8 cellular contexts compared by ENCODE assay signal in genomic region chr12:106301611-106302321, GRCh38. TPM values are rescaled to one million over a fixed set of nuclear protein-coding genes. Genes with fewer than 3 reads are reported as not detected.
DNase-seq lines count a peak whose midpoint lies in the region; ATAC-seq and TF ChIP-seq lines count a peak whose summit lies in the region.

No MANE protein-coding gene starts in this region.

- H2AFZ ChIP-seq in PC-9 (peak overlapping the region; percentile 93), neuronal stem cell (ENCODE audit: low read length) (peak overlapping the region; percentile 77)

- no peaks in the 10 kb centered on the region for H3K9me3 Mint-ChIP-seq in CD4-positive, alpha-beta memory T cell
- no peaks in the 10 kb centered on the region for H3K9me3 Mint-ChIP-seq in activated T-helper 2 cell treated with anti-CD3 and anti-CD28 coated beads, Interferon-gamma antibody, Interleukin-2, Interleukin-4, amounts not matched to agents 10 μg/mL and 5 μg/mL and 100 μg/mL, durations not matched to agents 14 hours and 24 hours and 36 hours

- H2AK5ac ChIP-seq in neuronal stem cell (ENCODE audit: low read depth, low read length): peak overlapping the region; percentile 57

- no peak overlapping the region for H2BK15ac ChIP-seq in neuronal stem cell (ENCODE audit: low read length)

- no TSS peak for BruUV-seq in PC-9 (replicated peaks; lab: Mats Ljungman, UMichigan)

- H2BK120ac ChIP-seq in neuronal stem cell (ENCODE audit: low read depth, low read length): no peak overlapping the region

- H3K4me3 Mint-ChIP-seq in CD4-positive, alpha-beta memory T cell: peak overlapping the region; percentile 83 to 96 (median 90)
- H3K4me3 Mint-ChIP-seq in activated T-helper 2 cell treated with anti-CD3 and anti-CD28 coated beads, Interferon-gamma antibody, Interleukin-2, Interleukin-4, amounts not matched to agents 10 μg/mL and 5 μg/mL and 100 μg/mL, durations not matched to agents 14 hours and 24 hours and 36 hours (ENCODE audit: low read depth): peak overlapping the region; percentile 81

- H3K9ac ChIP-seq in neuronal stem cell (ENCODE audit: low read depth, low read length, poor library complexity): peak overlapping the region; percentile 86

- peaks cover 2% of the 10 kb centered on the region for H3K79me1 ChIP-seq in neuronal stem cell (ENCODE audit: low read depth, low read length)

- peak overlapping the region; percentile 98 for H4K8ac ChIP-seq in neuronal stem cell (ENCODE audit: low read depth, low read length)

- H3K27ac Mint-ChIP-seq in CD4-positive, alpha-beta memory T cell: peak overlapping the region; percentile 95 to 100 (median 98)
- H3K27ac Mint-ChIP-seq in activated T-helper 2 cell treated with anti-CD3 and anti-CD28 coated beads, Interferon-gamma antibody, Interleukin-2, Interleukin-4, amounts not matched to agents 10 μg/mL and 5 μg/mL and 100 μg/mL, durations not matched to agents 14 hours and 24 hours and 36 hours: peak overlapping the region; percentile 89

- H3K4me2 ChIP-seq in PC-9 (peak overlapping the region; percentile 96), neuronal stem cell (ENCODE audit: insufficient read depth, low read length, poor library complexity, severe bottlenecking) (peak overlapping the region; percentile 89)

- H2BK5ac ChIP-seq in neuronal stem cell (ENCODE audit: low read length): peak overlapping the region; percentile 85

- H3K36me3 Mint-ChIP-seq in CD4-positive, alpha-beta memory T cell: peaks cover 0 to 21% of the 10 kb centered on the region in 2 donors
- H3K36me3 Mint-ChIP-seq in activated T-helper 2 cell treated with anti-CD3 and anti-CD28 coated beads, Interferon-gamma antibody, Interleukin-2, Interleukin-4, amounts not matched to agents 10 μg/mL and 5 μg/mL and 100 μg/mL, durations not matched to agents 14 hours and 24 hours and 36 hours (ENCODE audit: low read depth): no peaks in the 10 kb centered on the region

- no peaks in the 10 kb centered on the region for H3K27me3 ChIP-seq in CD4-positive, alpha-beta memory T cell (ENCODE audit: insufficient read depth, low read length)
- H3K27me3 ChIP-seq in PC-9 (ENCODE audit: insufficient read depth, low read depth): no peaks in the 10 kb centered on the region
- H3K27me3 ChIP-seq in neuronal stem cell (ENCODE audit: control insufficient read depth in 3 of 3, insufficient read depth in 3 of 3, low read depth in 1 of 3, low read length in 3 of 3): peaks cover 0 to 3% (median 2%) of the 10 kb centered on the region in 3 experiments
- H3K27me3 ChIP-seq in thymus (ENCODE audit: control insufficient read depth, insufficient read depth): no peaks in the 10 kb centered on the region

- H3K4ac ChIP-seq in neuronal stem cell (ENCODE audit: low read length): no peak overlapping the region

- peak; percentile 83 to 97 (median 88) for DNase-seq in CD4-positive, alpha-beta memory T cell
- DNase-seq in PC-9 (peak; percentile 67 to 97), foreskin fibroblast (peak in 1 of 2 donors; percentile 42), neuronal stem cell (ENCODE audit: low spot score) (peak; percentile 24)
- peak; percentile 52 for DNase-seq in activated T-helper 2 cell treated with anti-CD3 and anti-CD28 coated beads, Interferon-gamma antibody, Interleukin-2, Interleukin-4, amounts not matched to agents 10 μg/mL and 5 μg/mL and 100 μg/mL, durations not matched to agents 14 hours and 24 hours and 36 hours (ENCODE audit: low spot score)

- peak overlapping the region; percentile 38 to 74 for H3K4me3 ChIP-seq in CD4-positive, alpha-beta memory T cell (ENCODE audit: low read length in 2 of 2)
- H3K4me3 ChIP-seq in PC-9 (peak overlapping the region; percentile 74), foreskin fibroblast (ENCODE audit: low read depth in 1 of 2, low read length in 2 of 2) (peak overlapping the region; percentile 44 to 65), neuronal stem cell (ENCODE audit: low read length in 2 of 2) (peak overlapping the region; percentile 47 to 88), thymus (ENCODE audit: low read length) (peak overlapping the region; percentile 89)

- peak overlapping the region; percentile 79 for H2BK12ac ChIP-seq in neuronal stem cell (ENCODE audit: low read length)

- H3K4me1 ChIP-seq in CD4-positive, alpha-beta memory T cell (ENCODE audit: insufficient read depth, low read length): peaks cover 52% of the 10 kb centered on the region
- peaks cover 62% of the 10 kb centered on the region for H3K4me1 ChIP-seq in PC-9 (replicated peaks; ENCODE audit: insufficient read depth)
- H3K4me1 ChIP-seq in neuronal stem cell (ENCODE audit: control insufficient read depth in 2 of 2, insufficient read depth in 1 of 2, low read depth in 1 of 2, low read length in 2 of 2): peaks cover 6 to 18% of the 10 kb centered on the region in 2 donors
- peaks cover 13% of the 10 kb centered on the region for H3K4me1 ChIP-seq in thymus (ENCODE audit: control insufficient read depth, insufficient read depth, low read length)

- H3F3A ChIP-seq in PC-9 (ENCODE audit: insufficient read depth, low read depth): peaks cover 40% of the 10 kb centered on the region

- intact Hi-C loops in CD4-positive, alpha-beta memory T cell (cut with micrococcal nuclease): loop anchor here (1.0 to 5.0 kb wide), 7 partner anchors 19 to 1459 kb away; partner anchors contain the start of genes APPL2, CRY1, PRDM4 and RIC8B
- intact Hi-C loops in PC-9 (cut with micrococcal nuclease; ENCODE audit: unreplicated experiment): loop anchor here (1.0 to 10.0 kb wide), 4 partner anchors 41 to 167 kb away; partner anchors contain the start of genes NUAK1 and POLR3B
- intact Hi-C loops in activated T-helper 2 cell treated with anti-CD3 and anti-CD28 coated beads, Interferon-gamma antibody, Interleukin-2, Interleukin-4, amounts not matched to agents 10 μg/mL and 5 μg/mL and 100 μg/mL, durations not matched to agents 14 hours and 24 hours and 36 hours (cut with micrococcal nuclease): loop anchor here (2.0 to 10.0 kb wide), 4 partner anchors 54 to 1697 kb away; partner anchors contain the start of genes CKAP4, POLR3B and PWP1

- POLR2A ChIA-PET in CD4-positive, alpha-beta memory T cell (lab: Charles Lee; ENCODE audit: partially characterized antibody): interaction anchor here (0.6 to 7.0 kb wide), 27 partner anchors 8 to 1018 kb away, joined by 3 to 223 read pairs (median 7); partner anchors contain the start of genes CKAP4, POLR3B and TMEM263
- POLR2A ChIA-PET in PC-9 (lab: Charles Lee; ENCODE audit: unreplicated experiment): interaction anchor here (0.6 kb wide), 1 partner anchor 34 kb away, joined by 4 read pairs; no protein-coding TSS in a partner anchor

- H3K27ac ChIP-seq in CD4-positive, alpha-beta memory T cell (ENCODE audit: low read depth, low read length): peak overlapping the region; percentile 97
- H3K27ac ChIP-seq in PC-9 (peak overlapping the region; percentile 84), neuronal stem cell (replicated peaks; ENCODE audit: low read length) (no peak overlapping the region), thymus (ENCODE audit: low read depth) (peak overlapping the region; percentile 95)

- H3K18ac ChIP-seq in neuronal stem cell (ENCODE audit: low read length): peak overlapping the region; percentile 95

- H3K23ac ChIP-seq in neuronal stem cell (ENCODE audit: low read depth, low read length, poor library complexity): peak overlapping the region; percentile 90

- H3K9me3 ChIP-seq in CD4-positive, alpha-beta memory T cell (ENCODE audit: control insufficient read depth in 1 of 2, low read length in 2 of 2): no peaks in the 10 kb centered on the region
- 0 out of 2 replicates have a peak, but pooled peaks cover 8% of the 10 kb centered on the region for H3K9me3 ChIP-seq in PC-9 (ENCODE audit: insufficient read depth, low read depth)
- H3K9me3 ChIP-seq in neuronal stem cell (replicated peaks in 1 of 2; ENCODE audit: control insufficient read depth in 2 of 2, insufficient read depth in 1 of 2, low read depth in 1 of 2, low read length in 2 of 2): no peaks in the 10 kb centered on the region
- H3K9me3 ChIP-seq in thymus (ENCODE audit: control insufficient read depth): no peaks in the 10 kb centered on the region

- peaks cover 0 to 1% of the 10 kb centered on the region in 2 donors for H3K27me3 Mint-ChIP-seq in CD4-positive, alpha-beta memory T cell
- no peaks in the 10 kb centered on the region for H3K27me3 Mint-ChIP-seq in activated T-helper 2 cell treated with anti-CD3 and anti-CD28 coated beads, Interferon-gamma antibody, Interleukin-2, Interleukin-4, amounts not matched to agents 10 μg/mL and 5 μg/mL and 100 μg/mL, durations not matched to agents 14 hours and 24 hours and 36 hours (ENCODE audit: low read depth)

- no peaks in the 10 kb centered on the region for H4K20me1 ChIP-seq in PC-9 (ENCODE audit: insufficient read depth)

- WGBS in neuronal stem cell (ENCODE audit: extremely low coverage in 2 of 2, insufficient read length in 2 of 2, insufficient replicate concordance in 1 of 2), 2 donors: no CpG with 5 or more reads among the region's 32 CpGs
- WGBS in thymus: 2% methylated on average over 32 of the region's 32 CpGs

- peaks cover 38% of the 10 kb centered on the region for H3K79me2 ChIP-seq in PC-9 (ENCODE audit: low read depth)

- peaks cover 46 to 71% (median 53%) of the 10 kb centered on the region in 4 donors for H3K4me1 Mint-ChIP-seq in CD4-positive, alpha-beta memory T cell
- H3K4me1 Mint-ChIP-seq in activated T-helper 2 cell treated with anti-CD3 and anti-CD28 coated beads, Interferon-gamma antibody, Interleukin-2, Interleukin-4, amounts not matched to agents 10 μg/mL and 5 μg/mL and 100 μg/mL, durations not matched to agents 14 hours and 24 hours and 36 hours (ENCODE audit: low read depth): peaks cover 38% of the 10 kb centered on the region

- no peaks in the 10 kb centered on the region for H3K9me2 ChIP-seq in PC-9 (ENCODE audit: insufficient read depth)

- no peak for TF ChIP-seq CTCF in PC-9 (conservative IDR thresholded peaks at IDR 0.05)
- no peak for TF ChIP-seq CTCF in foreskin fibroblast (IDR thresholded peaks at IDR 0.05; ENCODE audit: low read depth, low read length)

- CTCF ChIA-PET in CD4-positive, alpha-beta memory T cell (lab: Charles Lee; ENCODE audit: partially characterized antibody): interaction anchor here (0.9 to 6.7 kb wide), 11 partner anchors 17 to 78 kb away, joined by 3 to 49 read pairs (median 8); partner anchors contain the start of gene POLR3B
- CTCF ChIA-PET in PC-9 (lab: Charles Lee): no interaction called here

- ATAC-seq in GM19467 (IDR thresholded peaks at IDR 0.05; ENCODE audit: unreplicated experiment): peak; percentile 48
- peak; percentile 71 for ATAC-seq in HG03571 (IDR thresholded peaks at IDR 0.05; ENCODE audit: unreplicated experiment)

- no peaks in the 10 kb centered on the region for H3K36me3 ChIP-seq in CD4-positive, alpha-beta memory T cell (ENCODE audit: insufficient read depth, low read length)
- H3K36me3 ChIP-seq in PC-9 (ENCODE audit: low read depth): no peaks in the 10 kb centered on the region
- no peaks in the 10 kb centered on the region for H3K36me3 ChIP-seq in neuronal stem cell (replicated peaks in 1 of 2; ENCODE audit: control insufficient read depth in 2 of 2, insufficient read depth in 2 of 2, low read length in 2 of 2)
- no peaks in the 10 kb centered on the region for H3K36me3 ChIP-seq in thymus (ENCODE audit: control insufficient read depth, insufficient read depth)

- peak overlapping the region; percentile 77 for H3K14ac ChIP-seq in neuronal stem cell (ENCODE audit: low read length)

- H4K91ac ChIP-seq in neuronal stem cell (ENCODE audit: low read depth, low read length, poor library complexity): no peak overlapping the region

RNA-seq across cellular contexts. Expression of gene TCP11L2, which starts 0.8 kb away (rescaled TPM):
- total RNA-seq in CD4-positive, alpha-beta memory T cell: 100 to 1,000 TPM; 185 to 186 TPM
- 10 to 100 TPM; 21.7 to 35.0 TPM for polyA plus RNA-seq in CD4-positive, alpha-beta memory T cell
- 34.6 and 35.1 TPM in 2 replicates for total RNA-seq in PC-9 (2021)
- 4.8 and 5.1 TPM in 2 replicates for total RNA-seq in activated T-helper 2 cell treated with anti-CD3 and anti-CD28 coated beads, Interferon-gamma antibody, Interleukin-2, Interleukin-4, amounts not matched to agents 10 μg/mL and 5 μg/mL and 100 μg/mL, durations not matched to agents 14 hours and 24 hours and 36 hours
- 5.3 TPM for polyA plus RNA-seq in neuronal stem cell (2013, experiment 1 of 2)
- polyA plus RNA-seq in neuronal stem cell (2013, experiment 2 of 2): 5.4 TPM
- polyA plus RNA-seq in thymus: 5.9 TPM

RNA-seq across cellular contexts. Expression of gene CKAP4, which starts 53.9 kb away (rescaled TPM):
- total RNA-seq in CD4-positive, alpha-beta memory T cell: 10 to 100 TPM; 12.5 to 13.0 TPM
- polyA plus RNA-seq in CD4-positive, alpha-beta memory T cell: 1 to 10 TPM; 5.1 to 8.3 TPM
- total RNA-seq in PC-9 (2021): 73.6 and 81.5 TPM in 2 replicates
- total RNA-seq in activated T-helper 2 cell treated with anti-CD3 and anti-CD28 coated beads, Interferon-gamma antibody, Interleukin-2, Interleukin-4, amounts not matched to agents 10 μg/mL and 5 μg/mL and 100 μg/mL, durations not matched to agents 14 hours and 24 hours and 36 hours: 5.0 and 5.7 TPM in 2 replicates
- 122 TPM for polyA plus RNA-seq in neuronal stem cell (2013, experiment 1 of 2)
- polyA plus RNA-seq in neuronal stem cell (2013, experiment 2 of 2): 125 TPM
- polyA plus RNA-seq in thymus: 11.1 TPM

RNA-seq across cellular contexts. Expression of gene POLR3B, which starts 55.8 kb away (rescaled TPM):
- 1 to 10 TPM; 6.6 to 7.5 TPM for total RNA-seq in CD4-positive, alpha-beta memory T cell
- 1 to 10 TPM; 2.2 to 7.1 TPM for polyA plus RNA-seq in CD4-positive, alpha-beta memory T cell
- total RNA-seq in PC-9 (2021): 8.4 and 12.9 TPM in 2 replicates
- 8.7 and 8.9 TPM in 2 replicates for total RNA-seq in activated T-helper 2 cell treated with anti-CD3 and anti-CD28 coated beads, Interferon-gamma antibody, Interleukin-2, Interleukin-4, amounts not matched to agents 10 μg/mL and 5 μg/mL and 100 μg/mL, durations not matched to agents 14 hours and 24 hours and 36 hours
- polyA plus RNA-seq in neuronal stem cell (2013, experiment 1 of 2): 4.1 TPM
- 4.2 TPM for polyA plus RNA-seq in neuronal stem cell (2013, experiment 2 of 2)
- polyA plus RNA-seq in thymus: 4.5 TPM
